Comparison of ENCODE assay signal across 12 cellular contexts in the genomic region with DNA sequence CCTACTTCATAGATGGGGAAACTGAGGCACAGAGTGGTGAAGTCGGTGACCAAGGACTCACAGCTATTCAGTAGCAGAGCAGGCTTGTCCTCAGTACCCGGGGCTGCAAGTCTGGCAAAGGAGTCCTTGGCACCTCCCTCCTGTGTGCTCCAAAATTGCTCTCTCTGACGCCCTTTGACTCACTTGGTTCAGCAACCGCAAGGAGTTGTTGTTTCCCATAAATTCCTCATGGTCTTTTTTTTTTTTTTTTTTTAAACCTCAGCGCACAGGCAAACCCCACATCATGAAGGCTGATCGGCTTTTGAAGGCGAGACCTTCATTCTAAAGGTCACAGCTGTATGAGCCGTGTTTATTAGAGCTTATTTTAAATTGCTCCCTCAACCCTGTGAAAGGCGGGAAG.
DNase-seq lines count a peak whose midpoint lies in the region; ATAC-seq and TF ChIP-seq lines count a peak whose summit lies in the region.
"Had no signal": no experiment of that assay in that cellular context is flagged by ENCODE, and none has a peak within 500 bp of the region (broad histone marks: within the 10 kb centered on the region; RNA-seq: fewer than 3 reads in every experiment).

No MANE protein-coding gene starts in this region.

- peak; percentile 72 for ATAC-seq in sciatic nerve
- ATAC-seq in HG03280 (IDR thresholded peaks at IDR 0.05; ENCODE audit: unreplicated experiment), result no peak
- ATAC-seq in GM19023 (IDR thresholded peaks at IDR 0.05; ENCODE audit: unreplicated experiment), result no peak
- ATAC-seq: right cardiac atrium had no signal

- CTCF ChIA-PET in RWPE1 (lab: Yijun Ruan, JAX), result interaction anchor here (0.5 to 1.5 kb wide), 5 partner anchors 22 to 137 kb away, joined by 3 to 5 read pairs (median 4); no protein-coding TSS in a partner anchor

- H3K4me3 ChIP-seq in fibroblast of mammary gland (ENCODE audit: control insufficient read depth, low read depth, low read length), result no peak overlapping the region

- DNase-seq in ELR (ENCODE audit: low read depth), result peak; percentile 61
- DNase-seq in RWPE1 (ENCODE audit: low spot score), result peak; percentile 96
- peak; percentile 94 for DNase-seq in fibroblast of mammary gland (ENCODE audit: low read depth)
- DNase-seq in sciatic nerve (ENCODE audit: low spot score), result no peak
- no peak for DNase-seq in NCI-H526 (lab: John Stamatoyannopoulos, UW)
- DNase-seq in SW 1271 (lab: John Stamatoyannopoulos, UW), result no peak
- DNase-seq: CD4-positive, alpha-beta T cell; NCI-H187 treated with DMSO at 0.1 percent for 48 hours; right cardiac atrium; RPMI8226 had no signal

- TF ChIP-seq CTCF in RWPE1 (conservative IDR thresholded peaks at IDR 0.05; ENCODE audit: low read depth) (no peak), fibroblast of mammary gland (conservative IDR thresholded peaks at IDR 0.05; ENCODE audit: control insufficient read depth, insufficient read depth, low read depth, low read length) (no peak)

- H3K27ac ChIP-seq in RWPE1, result peak overlapping the region; percentile 89

- POLR2A ChIA-PET in RWPE1 (lab: Yijun Ruan, JAX; ENCODE audit: low non-redundant PET), result interaction anchor here (0.9 to 1.0 kb wide), 2 partner anchors 12 to 39 kb away, joined by 4 read pairs; no protein-coding TSS in a partner anchor

- intact Hi-C loops in sciatic nerve (cut with DNase I), result no loop called here

Comparison
In these comparisons a context has a peak if more than half of its experiments do, and no peak if none do; other contexts are left out.
1. DNase-seq: peak in ELR (single experiment), RWPE1 (single experiment) and fibroblast of mammary gland (single experiment); none in sciatic nerve (single experiment), NCI-H526 (0 of 2) and SW 1271 (0 of 2).